ENCODE assay signal across 14 cellular contexts in genomic region chr20:31663524-31663837, GRCh38. TPM values are rescaled to one million over a fixed set of nuclear protein-coding genes. Genes with fewer than 3 reads are reported as not detected.
DNase-seq lines count a peak whose midpoint lies in the region; ATAC-seq and TF ChIP-seq lines count a peak whose summit lies in the region.
"Had no signal": no experiment of that assay in that cellular context is flagged by ENCODE, and none has a peak within 500 bp of the region (broad histone marks: within the 10 kb centered on the region; RNA-seq: fewer than 3 reads in every experiment).

No MANE protein-coding gene starts in this region.

- no peak overlapping the region for H3K4me3 ChIP-seq in mesodermal cell (ENCODE audit: extremely low read depth, insufficient read depth, low read length, poor library complexity, severe bottlenecking)
- no peak overlapping the region for H3K4me3 ChIP-seq in tibial nerve
- H3K4me3 ChIP-seq: MG63, uterus had no signal

- H3K36me3 ChIP-seq in mesodermal cell (ENCODE audit: control insufficient read depth, insufficient read depth, low read length) (peaks cover 33% of the 10 kb centered on the region), tibial nerve (peaks cover 0 to 18% (median 5%) of the 10 kb centered on the region in 3 donors)
- H3K36me3 ChIP-seq: uterus had no signal

- TF ChIP-seq EP300 in tibial nerve (IDR thresholded peaks at IDR 0.05): no peak

- TF ChIP-seq CTCF in tibial nerve (IDR thresholded peaks at IDR 0.05): no peak
- TF ChIP-seq CTCF in CD14-positive monocyte (IDR thresholded peaks at IDR 0.05): no peak

- no peak for TF ChIP-seq POLR2A in tibial nerve (IDR thresholded peaks at IDR 0.05)

- no peaks in the 10 kb centered on the region for H3K9me3 Mint-ChIP-seq in activated naive CD4-positive, alpha-beta T cell treated with anti-CD3 and anti-CD28 coated beads, Interleukin-2, amount 10 ng/mL, durations not matched to agents 7 days and 5 days
- H3K9me3 Mint-ChIP-seq in activated naive CD8-positive, alpha-beta T cell treated with anti-CD3 and anti-CD28 coated beads, Interleukin-2, amount 50 U/mL, for 24 hours: no peaks in the 10 kb centered on the region
- H3K9me3 Mint-ChIP-seq in CD14-positive monocyte: no peaks in the 10 kb centered on the region

- CTCF ChIA-PET in activated naive CD4-positive, alpha-beta T cell treated with anti-CD3 and anti-CD28 coated beads, Interleukin-2, amount 10 ng/mL, durations not matched to agents 7 days and 5 days (lab: Charles Lee): interaction anchor here (0.7 to 7.5 kb wide), 10 partner anchors 12 to 101 kb away, joined by 3 to 348 read pairs (median 16); partner anchors contain the start of gene BCL2L1

- 88 to 100% methylated on average over 1 of the region's 2 CpGs for WGBS in mesodermal cell (ENCODE audit: insufficient coverage in 2 of 2), 2 experiments
- 82 to 92% methylated on average over 2 of the region's 2 CpGs for WGBS in tibial nerve, 2 donors

- H3K27me3 Mint-ChIP-seq in activated naive CD4-positive, alpha-beta T cell treated with anti-CD3 and anti-CD28 coated beads, Interleukin-2, amount 10 ng/mL, durations not matched to agents 7 days and 5 days: no peaks in the 10 kb centered on the region
- peaks cover 2% of the 10 kb centered on the region for H3K27me3 Mint-ChIP-seq in activated naive CD8-positive, alpha-beta T cell treated with anti-CD3 and anti-CD28 coated beads, Interleukin-2, amount 50 U/mL, for 24 hours
- H3K27me3 Mint-ChIP-seq in CD14-positive monocyte (ENCODE audit: low read depth in 3 of 3): peaks cover 4 to 6% (median 6%) of the 10 kb centered on the region in 3 donors

- no peak overlapping the region for H3K4me3 Mint-ChIP-seq in activated naive CD4-positive, alpha-beta T cell treated with anti-CD3 and anti-CD28 coated beads, Interleukin-2, amount 10 ng/mL, durations not matched to agents 7 days and 5 days
- H3K4me3 Mint-ChIP-seq in activated naive CD8-positive, alpha-beta T cell treated with anti-CD3 and anti-CD28 coated beads, Interleukin-2, amount 50 U/mL, for 24 hours: peak overlapping the region; percentile 24
- H3K4me3 Mint-ChIP-seq in CD14-positive monocyte: no peak overlapping the region

- H3K27ac Mint-ChIP-seq in activated naive CD4-positive, alpha-beta T cell treated with anti-CD3 and anti-CD28 coated beads, Interleukin-2, amount 10 ng/mL, durations not matched to agents 7 days and 5 days: peak overlapping the region; percentile 67
- H3K27ac Mint-ChIP-seq in activated naive CD8-positive, alpha-beta T cell treated with anti-CD3 and anti-CD28 coated beads, Interleukin-2, amount 50 U/mL, for 24 hours: peak overlapping the region; percentile 57
- peak overlapping the region in 2 of 7 donors; percentile 41 to 46 for H3K27ac Mint-ChIP-seq in CD14-positive monocyte

- ATAC-seq in activated naive CD8-positive, alpha-beta T cell treated with anti-CD3 and anti-CD28 coated beads, Interleukin-2, amount 50 U/mL, for 24 hours: no peak
- ATAC-seq in GM21825 (IDR thresholded peaks at IDR 0.05; ENCODE audit: unreplicated experiment) (no peak), GM18907 (IDR thresholded peaks at IDR 0.05; ENCODE audit: unreplicated experiment) (no peak)

- H3K4me1 ChIP-seq in mesodermal cell (ENCODE audit: control insufficient read depth, insufficient read depth, low read length, poor library complexity, severe bottlenecking) (peaks cover 33% of the 10 kb centered on the region), tibial nerve (peaks cover 0 to 69% (median 55%) of the 10 kb centered on the region in 4 donors)

- intact Hi-C loops in CD14-positive monocyte (cut with micrococcal nuclease): no loop called here

- H3K27ac ChIP-seq in mesodermal cell (ENCODE audit: low read depth, low read length, severe bottlenecking): peak overlapping the region; percentile 13
- peak overlapping the region; percentile 65 to 99 (median 98) for H3K27ac ChIP-seq in tibial nerve

- H3K36me3 Mint-ChIP-seq in activated naive CD4-positive, alpha-beta T cell treated with anti-CD3 and anti-CD28 coated beads, Interleukin-2, amount 10 ng/mL, durations not matched to agents 7 days and 5 days: peaks cover 36% of the 10 kb centered on the region
- peaks cover 57% of the 10 kb centered on the region for H3K36me3 Mint-ChIP-seq in activated naive CD8-positive, alpha-beta T cell treated with anti-CD3 and anti-CD28 coated beads, Interleukin-2, amount 50 U/mL, for 24 hours (ENCODE audit: low read depth)
- peaks cover 25 to 26% of the 10 kb centered on the region in 2 donors for H3K36me3 Mint-ChIP-seq in CD14-positive monocyte

- no peaks in the 10 kb centered on the region for H3K9me3 ChIP-seq in mesodermal cell (ENCODE audit: control insufficient read depth, low read length)
- no peaks in the 10 kb centered on the region for H3K9me3 ChIP-seq in tibial nerve
- H3K9me3 ChIP-seq: MG63, uterus had no signal

- no peak for DNase-seq in activated naive CD4-positive, alpha-beta T cell treated with anti-CD3 and anti-CD28 coated beads, Interleukin-2, amount 10 ng/mL, durations not matched to agents 7 days and 5 days
- no peak for DNase-seq in activated naive CD4-positive, alpha-beta T cell treated with Interleukin-2 at 50 U/mL for 16 hours
- no peak for DNase-seq in activated naive CD8-positive, alpha-beta T cell treated with anti-CD3 and anti-CD28 coated beads, Interleukin-2, amount 50 U/mL, for 24 hours
- DNase-seq in tibial nerve (ENCODE audit: low spot score in 2 of 2) (no peak), CD14-positive monocyte (ENCODE audit: low spot score) (no peak)
- DNase-seq: activated CD4-positive, alpha-beta T cell treated with anti-CD3 and anti-CD28 coated beads for 4 hours; MG63; NCI-H524; occipital lobe; stimulated activated CD4-positive, alpha-beta T cell treated with anti-CD3 and anti-CD28 coated beads, Interleukin-4, amount 100 ng/mL, for 4 hours; uterus had no signal

- H3K27me3 ChIP-seq in tibial nerve: no peaks in the 10 kb centered on the region
- H3K27me3 ChIP-seq: MG63, uterus had no signal

- H3K4me1 Mint-ChIP-seq in activated naive CD4-positive, alpha-beta T cell treated with anti-CD3 and anti-CD28 coated beads, Interleukin-2, amount 10 ng/mL, durations not matched to agents 7 days and 5 days: peaks cover 72% of the 10 kb centered on the region
- H3K4me1 Mint-ChIP-seq in activated naive CD8-positive, alpha-beta T cell treated with anti-CD3 and anti-CD28 coated beads, Interleukin-2, amount 50 U/mL, for 24 hours: peaks cover 68% of the 10 kb centered on the region
- peaks cover 36% of the 10 kb centered on the region for H3K4me1 Mint-ChIP-seq in CD14-positive monocyte

RNA-seq across cellular contexts. Expression of gene COX4I2, which starts 25.8 kb away (rescaled TPM):
- not detected for polyA plus RNA-seq in mesodermal cell (2013, experiment 1 of 2)
- polyA plus RNA-seq in mesodermal cell (2013, experiment 2 of 2): not detected
- total RNA-seq in tibial nerve: 1 to 10 TPM in 3 of 4 donors, not detected in 1; 1.6 to 8.2 (median 4.2) TPM
- not detected for polyA plus RNA-seq in CD14-positive monocyte
- total RNA-seq: occipital lobe had no signal

RNA-seq across cellular contexts. Expression of gene ID1, which starts 58.4 kb away (rescaled TPM):
- polyA plus RNA-seq in mesodermal cell (2013, experiment 1 of 2): 455 TPM
- polyA plus RNA-seq in mesodermal cell (2013, experiment 2 of 2): 320 TPM
- total RNA-seq in tibial nerve: 100 to 1,000 TPM; 524 to 962 (median 571) TPM
- polyA plus RNA-seq in CD14-positive monocyte: 10 to 100 TPM in 1 of 2 donors, 1 to 10 TPM in 1; 3.9 to 12.5 TPM

RNA-seq across cellular contexts. Expression of gene BCL2L1, which starts 59.2 kb away (rescaled TPM):
- 39.7 TPM for polyA plus RNA-seq in mesodermal cell (2013, experiment 1 of 2)
- polyA plus RNA-seq in mesodermal cell (2013, experiment 2 of 2): 34.7 TPM
- total RNA-seq in tibial nerve: 100 to 1,000 TPM; 105 to 138 (median 119) TPM
- 10 to 100 TPM; 12.4 to 14.3 TPM for polyA plus RNA-seq in CD14-positive monocyte
